8 cellular contexts compared by ENCODE assay signal in genomic region chr17:51260960-51261958, GRCh38. TPM values are rescaled to one million over a fixed set of nuclear protein-coding genes. Genes with fewer than 3 reads are reported as not detected.
DNase-seq lines count a peak whose midpoint lies in the region; ATAC-seq and TF ChIP-seq lines count a peak whose summit lies in the region.

No MANE protein-coding gene starts in this region.

- H3K27me3 Mint-ChIP-seq in CD8-positive, alpha-beta T cell (ENCODE audit: low read depth), result no peaks in the 10 kb centered on the region
- no peaks in the 10 kb centered on the region for H3K27me3 Mint-ChIP-seq in activated T-helper 1 cell treated with anti-CD3 and anti-CD28 coated beads, Interleukin-12 subunit alpha, Interleukin-12 subunit beta, Interleukin-2, Interleukin-4 antibody, amounts not matched to agents 30 ng/mL and 10 ng/mL and 1 ng/mL, durations not matched to agents 14 hours and 24 hours and 36 hours (ENCODE audit: insufficient read depth)
- no peaks in the 10 kb centered on the region for H3K27me3 Mint-ChIP-seq in nephron (ENCODE audit: low read depth)

- no peak for TF ChIP-seq EP300 in stomach (IDR thresholded peaks at IDR 0.05)

- peaks cover 44% of the 10 kb centered on the region for H4K20me1 ChIP-seq in OCI-LY3 (ENCODE audit: insufficient read depth, low read length)

- no peaks in the 10 kb centered on the region for H3K9me3 Mint-ChIP-seq in CD8-positive, alpha-beta T cell
- no peaks in the 10 kb centered on the region for H3K9me3 Mint-ChIP-seq in activated T-helper 1 cell treated with anti-CD3 and anti-CD28 coated beads, Interleukin-12 subunit alpha, Interleukin-12 subunit beta, Interleukin-2, Interleukin-4 antibody, amounts not matched to agents 30 ng/mL and 10 ng/mL and 1 ng/mL, durations not matched to agents 14 hours and 24 hours and 36 hours
- no peaks in the 10 kb centered on the region for H3K9me3 Mint-ChIP-seq in nephron

- H3K27me3 ChIP-seq in CD8-positive, alpha-beta T cell (ENCODE audit: insufficient read depth, low read length), result no peaks in the 10 kb centered on the region
- H3K27me3 ChIP-seq in OCI-LY3 (ENCODE audit: low read depth, low read length), result no peaks in the 10 kb centered on the region
- H3K27me3 ChIP-seq in stomach, result no peaks in the 10 kb centered on the region

- ATAC-seq in CD8-positive, alpha-beta T cell, result peak; percentile 53
- ATAC-seq in GM19452 (IDR thresholded peaks at IDR 0.05; ENCODE audit: unreplicated experiment) (peak; percentile 62), HG03521 (IDR thresholded peaks at IDR 0.05; ENCODE audit: unreplicated experiment) (peak; percentile 56)

- no peak overlapping the region for H2AFZ ChIP-seq in OCI-LY3 (ENCODE audit: low read depth, low read length)

- peaks cover 64% of the 10 kb centered on the region for H3K4me1 Mint-ChIP-seq in CD8-positive, alpha-beta T cell (ENCODE audit: low read depth)
- peaks cover 61% of the 10 kb centered on the region for H3K4me1 Mint-ChIP-seq in activated T-helper 1 cell treated with anti-CD3 and anti-CD28 coated beads, Interleukin-12 subunit alpha, Interleukin-12 subunit beta, Interleukin-2, Interleukin-4 antibody, amounts not matched to agents 30 ng/mL and 10 ng/mL and 1 ng/mL, durations not matched to agents 14 hours and 24 hours and 36 hours (ENCODE audit: low read depth)
- H3K4me1 Mint-ChIP-seq in nephron, result peaks cover 50% of the 10 kb centered on the region

- 4 to 6% (median 5%) methylated on average over 27 to 52 of the region's 52 CpGs for WGBS in stomach, 5 donors

- peak overlapping the region; percentile 97 for H3K4me3 Mint-ChIP-seq in CD8-positive, alpha-beta T cell
- H3K4me3 Mint-ChIP-seq in activated T-helper 1 cell treated with anti-CD3 and anti-CD28 coated beads, Interleukin-12 subunit alpha, Interleukin-12 subunit beta, Interleukin-2, Interleukin-4 antibody, amounts not matched to agents 30 ng/mL and 10 ng/mL and 1 ng/mL, durations not matched to agents 14 hours and 24 hours and 36 hours, result peak overlapping the region; percentile 88
- H3K4me3 Mint-ChIP-seq in nephron, result peak overlapping the region; percentile 95 to 98 (median 95)

- peak overlapping the region; percentile 95 for H3K4me2 ChIP-seq in OCI-LY3 (ENCODE audit: low read length)

- peak overlapping the region; percentile 82 for H3K9ac ChIP-seq in OCI-LY3 (ENCODE audit: low read length)

- no peak for TF ChIP-seq CTCF in CD8-positive, alpha-beta T cell (IDR thresholded peaks at IDR 0.05)
- TF ChIP-seq CTCF in OCI-LY3 (IDR thresholded peaks at IDR 0.05; ENCODE audit: low read depth, low read length) (no peak), fibroblast of pulmonary artery (IDR thresholded peaks at IDR 0.05; ENCODE audit: low read length, missing control alignments) (no peak), nephron (IDR thresholded peaks at IDR 0.05; ENCODE audit: unreplicated experiment in 3 of 3) (no peak), stomach (IDR thresholded peaks at IDR 0.05) (no peak)

- no peaks in the 10 kb centered on the region for H3K9me3 ChIP-seq in CD8-positive, alpha-beta T cell (ENCODE audit: low read length)
- no peaks in the 10 kb centered on the region for H3K9me3 ChIP-seq in OCI-LY3 (ENCODE audit: insufficient read depth, low read length)
- no peaks in the 10 kb centered on the region for H3K9me3 ChIP-seq in stomach

- peak in 6 of 7 experiments; percentile 56 to 80 (median 74) for DNase-seq in CD8-positive, alpha-beta T cell
- DNase-seq in activated T-helper 1 cell treated with anti-CD3 and anti-CD28 coated beads, Interleukin-12 subunit alpha, Interleukin-12 subunit beta, Interleukin-2, Interleukin-4 antibody, amounts not matched to agents 30 ng/mL and 10 ng/mL and 1 ng/mL, durations not matched to agents 14 hours and 24 hours and 36 hours (ENCODE audit: low spot score), result peak; percentile 79
- peak; percentile 27 for DNase-seq in fibroblast of pulmonary artery (ENCODE audit: low read depth)
- peak; percentile 74 for DNase-seq in stomach

- peak overlapping the region; percentile 97 for H3K27ac ChIP-seq in CD8-positive, alpha-beta T cell (ENCODE audit: low read depth, low read length)
- H3K27ac ChIP-seq in OCI-LY3 (ENCODE audit: low read length) (peak overlapping the region; percentile 88), stomach (peak overlapping the region; percentile 96 to 99 (median 98))

- POLR2A ChIA-PET in CD8-positive, alpha-beta T cell (lab: Charles Lee), result interaction anchor here (0.6 to 1.7 kb wide), 9 partner anchors 10 to 395 kb away, joined by 3 to 10 read pairs (median 4); partner anchors contain the start of gene TOB1

- CTCF ChIA-PET in CD8-positive, alpha-beta T cell (lab: Charles Lee), result interaction anchor here (1.1 to 1.7 kb wide), 2 partner anchors 14 to 261 kb away, joined by 3 to 6 read pairs; no protein-coding TSS in a partner anchor

- peak overlapping the region; percentile 98 for H3K27ac Mint-ChIP-seq in CD8-positive, alpha-beta T cell
- H3K27ac Mint-ChIP-seq in activated T-helper 1 cell treated with anti-CD3 and anti-CD28 coated beads, Interleukin-12 subunit alpha, Interleukin-12 subunit beta, Interleukin-2, Interleukin-4 antibody, amounts not matched to agents 30 ng/mL and 10 ng/mL and 1 ng/mL, durations not matched to agents 14 hours and 24 hours and 36 hours, result peak overlapping the region; percentile 85
- H3K27ac Mint-ChIP-seq in nephron, result peak overlapping the region; percentile 20 to 100 (median 48)

- peaks cover 43% of the 10 kb centered on the region for H3K4me1 ChIP-seq in CD8-positive, alpha-beta T cell (ENCODE audit: insufficient read depth, low read length)
- H3K4me1 ChIP-seq in OCI-LY3 (ENCODE audit: low read length) (peaks cover 20% of the 10 kb centered on the region), stomach (peaks cover 29 to 61% (median 52%) of the 10 kb centered on the region in 4 donors)

- intact Hi-C loops in CD8-positive, alpha-beta T cell (cut with DNase I, micrococcal nuclease), result loop anchor here (1.0 to 5.0 kb wide), 6 partner anchors 95 to 394 kb away; partner anchors contain the start of genes NME1 (in 2 of the 2), NME2 (in 1 of the 2), SPAG9 (in 1 of the 2) and TOB1 (in 1 of the 2)
- intact Hi-C loops in activated T-helper 1 cell treated with anti-CD3 and anti-CD28 coated beads, Interleukin-12 subunit alpha, Interleukin-12 subunit beta, Interleukin-2, Interleukin-4 antibody, amounts not matched to agents 30 ng/mL and 10 ng/mL and 1 ng/mL, durations not matched to agents 14 hours and 24 hours and 36 hours (cut with micrococcal nuclease), result loop anchor here (1.0 to 5.0 kb wide), 6 partner anchors 94 to 1584 kb away; partner anchors contain the start of genes NME1, SPAG9 and SPOP
- intact Hi-C loops in stomach (cut with DNase I; ENCODE audit: low total_unique reads), result no loop called here

- no peak for TF ChIP-seq POLR2A in stomach (IDR thresholded peaks at IDR 0.05)

- H3K79me2 ChIP-seq in OCI-LY3 (ENCODE audit: low read length), result peaks cover 92% of the 10 kb centered on the region

- H3K36me3 ChIP-seq in CD8-positive, alpha-beta T cell (ENCODE audit: insufficient read depth, low read length), result no peaks in the 10 kb centered on the region
- H3K36me3 ChIP-seq in OCI-LY3 (replicated peaks; ENCODE audit: low read depth, low read length) (peaks cover 35% of the 10 kb centered on the region), stomach (peaks cover 4 to 34% (median 30%) of the 10 kb centered on the region in 4 donors)

- H3K36me3 Mint-ChIP-seq in CD8-positive, alpha-beta T cell, result peaks cover 50% of the 10 kb centered on the region
- peaks cover 27% of the 10 kb centered on the region for H3K36me3 Mint-ChIP-seq in activated T-helper 1 cell treated with anti-CD3 and anti-CD28 coated beads, Interleukin-12 subunit alpha, Interleukin-12 subunit beta, Interleukin-2, Interleukin-4 antibody, amounts not matched to agents 30 ng/mL and 10 ng/mL and 1 ng/mL, durations not matched to agents 14 hours and 24 hours and 36 hours (ENCODE audit: low read depth)
- peaks cover 44% of the 10 kb centered on the region for H3K36me3 Mint-ChIP-seq in nephron (ENCODE audit: low read depth)

- H3K4me3 ChIP-seq in CD8-positive, alpha-beta T cell (ENCODE audit: low read depth, low read length), result peak overlapping the region; percentile 87
- H3K4me3 ChIP-seq in OCI-LY3 (ENCODE audit: low read length) (peak overlapping the region; percentile 98), fibroblast of pulmonary artery (replicated peaks; ENCODE audit: low read depth, low read length) (peak overlapping the region; percentile 87), stomach (peak overlapping the region; percentile 75 to 97 (median 86))

RNA-seq across cellular contexts. Expression of gene UTP18, which starts 0.9 kb away (rescaled TPM):
- 10 to 100 TPM; 53.5 to 59.8 TPM for total RNA-seq in CD8-positive, alpha-beta T cell
- 89.7 and 95.6 TPM in 2 replicates for total RNA-seq in activated T-helper 1 cell treated with anti-CD3 and anti-CD28 coated beads, Interleukin-12 subunit alpha, Interleukin-12 subunit beta, Interleukin-2, Interleukin-4 antibody, amounts not matched to agents 30 ng/mL and 10 ng/mL and 1 ng/mL, durations not matched to agents 14 hours and 24 hours and 36 hours
- 10 to 100 TPM in 4 of 5 donors, 1 to 10 TPM in 1; 3.6 to 38.9 (median 19.4) TPM for total RNA-seq in stomach
- polyA plus RNA-seq in stomach, result 10 to 100 TPM; 18.0 to 37.1 (median 20.8) TPM

RNA-seq across cellular contexts. Expression of gene MBTD1, which starts 1.4 kb away (rescaled TPM):
- 10 to 100 TPM; 23.7 to 24.7 TPM for total RNA-seq in CD8-positive, alpha-beta T cell
- 12.0 and 14.2 TPM in 2 replicates for total RNA-seq in activated T-helper 1 cell treated with anti-CD3 and anti-CD28 coated beads, Interleukin-12 subunit alpha, Interleukin-12 subunit beta, Interleukin-2, Interleukin-4 antibody, amounts not matched to agents 30 ng/mL and 10 ng/mL and 1 ng/mL, durations not matched to agents 14 hours and 24 hours and 36 hours
- total RNA-seq in stomach, result 10 to 100 TPM in 4 of 5 donors, 1 to 10 TPM in 1; 5.8 to 56.7 (median 34.8) TPM
- 1 to 10 TPM; 4.4 to 7.6 (median 5.4) TPM for polyA plus RNA-seq in stomach

Comparison
In these comparisons a context has a peak if more than half of its experiments do, and no peak if none do; other contexts are left out.
1. Peak in every context shown above with its lines: DNase-seq, ATAC-seq, H3K4me3 ChIP-seq and H3K27ac ChIP-seq.
2. DNase-seq: peak in every context shown above with its lines; median percentile 79 in activated T-helper 1 cell treated with anti-CD3 and anti-CD28 coated beads, Interleukin-12 subunit alpha, Interleukin-12 subunit beta, Interleukin-2, Interleukin-4 antibody, amounts not matched to agents 30 ng/mL and 10 ng/mL and 1 ng/mL, durations not matched to agents 14 hours and 24 hours and 36 hours; 74 in CD8-positive, alpha-beta T cell; 74 in stomach; 27 in fibroblast of pulmonary artery.
3. H3K27ac Mint-ChIP-seq: peak in every context shown above with its lines; median percentile 98 in CD8-positive, alpha-beta T cell; 85 in activated T-helper 1 cell treated with anti-CD3 and anti-CD28 coated beads, Interleukin-12 subunit alpha, Interleukin-12 subunit beta, Interleukin-2, Interleukin-4 antibody, amounts not matched to agents 30 ng/mL and 10 ng/mL and 1 ng/mL, durations not matched to agents 14 hours and 24 hours and 36 hours; 48 in nephron.